6 cellular contexts compared by ENCODE assay signal in genomic region chr20:33311011-33311410, GRCh38. TPM values are rescaled to one million over a fixed set of nuclear protein-coding genes. Genes with fewer than 3 reads are reported as not detected.
"Had no signal": no experiment of that assay in that cellular context is flagged by ENCODE, and none has a peak within 500 bp of the region (broad histone marks: within the 10 kb centered on the region; RNA-seq: fewer than 3 reads in every experiment).

No MANE protein-coding gene starts in this region.

- H3K4me1 Mint-ChIP-seq: GM23338, IgD-negative memory B cell had no signal

- ATAC-seq: GM23338 had no signal

- H3K9me3 Mint-ChIP-seq: GM23338, IgD-negative memory B cell had no signal

- DNase-seq: H7, HCEC 1CT, KG1 had no signal

- H3K4me3 Mint-ChIP-seq: GM23338, IgD-negative memory B cell had no signal

- H3K27ac Mint-ChIP-seq: GM23338, IgD-negative memory B cell had no signal

- H3K4me3 ChIP-seq: GM23338 had no signal

- H2AFZ ChIP-seq: GM23338 had no signal

- H3K4me2 ChIP-seq: GM23338 had no signal

RNA-seq across cellular contexts. Expression of gene BPIFB1, which starts 28.0 kb away (rescaled TPM):
- total RNA-seq: GM23338, H7, HT-29 had no signal
- polyA plus RNA-seq: GM23338, IgD-negative memory B cell had no signal
